23 cellular contexts compared by ENCODE assay signal in the genomic region with DNA sequence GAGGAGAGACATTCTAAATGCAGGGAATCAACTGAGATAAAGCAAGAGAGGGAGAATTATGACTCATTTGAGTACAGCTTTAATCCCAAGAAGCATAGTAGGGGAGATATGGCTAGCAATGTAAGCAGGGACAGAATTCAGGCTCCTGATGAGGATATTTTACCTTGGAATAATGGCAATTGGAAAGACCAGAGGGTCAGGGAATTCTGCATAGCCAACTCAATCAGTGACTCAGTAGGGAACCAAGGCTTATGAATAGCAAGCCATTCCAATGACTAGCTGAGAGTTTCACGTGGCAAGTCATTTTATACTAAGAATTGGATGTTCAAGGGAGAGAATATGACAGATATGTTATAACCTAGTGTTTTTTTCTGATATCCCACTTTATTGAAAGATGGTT.
"Had no signal": no experiment of that assay in that cellular context is flagged by ENCODE, and none has a peak within 500 bp of the region (broad histone marks: within the 10 kb centered on the region; RNA-seq: fewer than 3 reads in every experiment).

No MANE protein-coding gene starts in this region.

- FAIRE-seq: TTC549 had no signal

- H3K4me3 ChIP-seq: mucosa of descending colon, prostate gland, spleen, testis, vagina had no signal

- H3K36me3 ChIP-seq: prostate gland, spleen, vagina had no signal

- H3K4me3 Mint-ChIP-seq: activated naive CD8-positive, alpha-beta T cell treated with anti-CD3 and anti-CD28 coated beads, Interleukin-2, amount 10 ng/mL, durations not matched to agents 7 days and 5 days; activated T-helper 17 cell treated with anti-CD3 and anti-CD28 coated beads, Interleukin-2, amount 50 U/mL, for 72 hours; endodermal cell; neural crest cell; T-cell; type B pancreatic cell had no signal

- H3K9me3 ChIP-seq: mucosa of descending colon, prostate gland, spleen, testis, vagina had no signal

- H3K4me1 ChIP-seq: prostate gland, spleen, testis, vagina had no signal

- H3K27me3 ChIP-seq: spleen, testis, vagina had no signal

- DNase-seq: activated naive CD4-positive, alpha-beta T cell treated with Interleukin-2 at 50 U/mL for 16 hours; activated naive CD8-positive, alpha-beta T cell treated with anti-CD3 and anti-CD28 coated beads, Interleukin-2, amount 10 ng/mL, durations not matched to agents 7 days and 5 days; activated T-cell treated with anti-CD3 and anti-CD28 coated beads, Interleukin-2, amount 50 U/mL, for 1 hour; amniotic stem cell; cerebellar nuclear complex; cortex of kidney; endodermal cell; islet precursor cell; left cardiac atrium; mesenchymal stem cell; mucosa of descending colon; spleen; stimulated activated CD4-positive, alpha-beta T cell treated with anti-CD3 and anti-CD28 coated beads, Interleukin-4, amount 100 ng/mL, for 1 hour; stimulated activated naive CD4-positive, alpha-beta T cell; T-cell; testis had no signal

- H3K4me1 Mint-ChIP-seq: activated naive CD8-positive, alpha-beta T cell treated with anti-CD3 and anti-CD28 coated beads, Interleukin-2, amount 10 ng/mL, durations not matched to agents 7 days and 5 days; activated T-helper 17 cell treated with anti-CD3 and anti-CD28 coated beads, Interleukin-2, amount 50 U/mL, for 72 hours; neural crest cell; T-cell had no signal

- H3K36me3 Mint-ChIP-seq: activated naive CD8-positive, alpha-beta T cell treated with anti-CD3 and anti-CD28 coated beads, Interleukin-2, amount 10 ng/mL, durations not matched to agents 7 days and 5 days; T-cell; type B pancreatic cell had no signal

- H3K27me3 Mint-ChIP-seq: activated naive CD8-positive, alpha-beta T cell treated with anti-CD3 and anti-CD28 coated beads, Interleukin-2, amount 10 ng/mL, durations not matched to agents 7 days and 5 days; activated T-helper 17 cell treated with anti-CD3 and anti-CD28 coated beads, Interleukin-2, amount 50 U/mL, for 72 hours; T-cell; type B pancreatic cell had no signal

- H3K9me3 Mint-ChIP-seq: activated naive CD8-positive, alpha-beta T cell treated with anti-CD3 and anti-CD28 coated beads, Interleukin-2, amount 10 ng/mL, durations not matched to agents 7 days and 5 days; type B pancreatic cell had no signal

- H3K27ac Mint-ChIP-seq: activated naive CD8-positive, alpha-beta T cell treated with anti-CD3 and anti-CD28 coated beads, Interleukin-2, amount 10 ng/mL, durations not matched to agents 7 days and 5 days; activated T-helper 17 cell treated with anti-CD3 and anti-CD28 coated beads, Interleukin-2, amount 50 U/mL, for 72 hours; endodermal cell; T-cell; type B pancreatic cell had no signal

- H3K27ac ChIP-seq: epithelial cell of prostate, prostate gland, spleen, testis, vagina had no signal
